8 cellular contexts compared by ENCODE assay signal in genomic region chr4:6695660-6696581, GRCh38. TPM values are rescaled to one million over a fixed set of nuclear protein-coding genes. Genes with fewer than 3 reads are reported as not detected.
A peak's percentile ranks its signal among the peaks of the same experiment; 100 is the strongest.
DNase-seq lines count a peak whose midpoint lies in the region; ATAC-seq and TF ChIP-seq lines count a peak whose summit lies in the region.

No MANE protein-coding gene starts in this region.

- DNase-seq in NB4 (ENCODE audit: low read depth) (peak; percentile 95), mucosa of descending colon (peak; percentile 71 to 82 (median 80)), cerebellar nuclear complex (lab: John Stamatoyannopoulos, UW) (no peak), MG63 (no peak), HEK293T (ENCODE audit: extremely low spot score) (no peak)
- peak; percentile 42 for DNase-seq in activated gamma-delta T cell treated with anti-CD3 and anti-CD28 coated beads, Interleukin-2, amount 50 U/mL, for 16 hours (ENCODE audit: low read depth)

- H3K27ac ChIP-seq in C4-2B: peak overlapping the region; percentile 88

- POLR2A ChIA-PET in HEK293T (lab: Yijun Ruan, JAX): interaction anchor here (1.2 to 4.8 kb wide), 5 partner anchors 12 to 55 kb away, joined by 4 to 21 read pairs (median 7); partner anchors contain the start of genes BLOC1S4, MRFAP1 and MRFAP1L1

- intact Hi-C loops in mucosa of descending colon (cut with DNase I, micrococcal nuclease): no loop called here

- H3K4me1 ChIP-seq in mucosa of descending colon (ENCODE audit: low read depth): peaks cover 18% of the 10 kb centered on the region

- TF ChIP-seq POLR2A in NB4 (IDR thresholded peaks at IDR 0.05; ENCODE audit: extremely low read depth, insufficient read length): peak; percentile 20

- no peaks in the 10 kb centered on the region for H3K9me3 ChIP-seq in mucosa of descending colon
- H3K9me3 ChIP-seq in MG63: no peaks in the 10 kb centered on the region

- CTCF ChIA-PET in HEK293T (lab: Yijun Ruan, JAX): interaction anchor here (0.9 kb wide), 1 partner anchor 21 kb away, joined by 3 read pairs; no protein-coding TSS in a partner anchor

- H3K27me3 ChIP-seq in MG63: no peaks in the 10 kb centered on the region

- no peaks in the 10 kb centered on the region for H3K36me3 ChIP-seq in mucosa of descending colon (ENCODE audit: low read depth)
- H3K36me3 ChIP-seq in MG63: no peaks in the 10 kb centered on the region

- ATAC-seq in mucosa of descending colon (peak; percentile 80), HG03135 (IDR thresholded peaks at IDR 0.05; ENCODE audit: unreplicated experiment) (no peak)

- no peak; the same call in 1 of the 2 replicates for TF ChIP-seq CTCF in C4-2B (conservative IDR thresholded peaks at IDR 0.05)
- no peak for TF ChIP-seq CTCF in NB4 (IDR thresholded peaks at IDR 0.05; ENCODE audit: low read depth, low read length)
- peak; percentile 12 for TF ChIP-seq CTCF in mucosa of descending colon (IDR thresholded peaks at IDR 0.05)

- H3K4me3 ChIP-seq in NB4 (ENCODE audit: low read depth, low read length): peak overlapping the region; percentile 48
- H3K4me3 ChIP-seq in mucosa of descending colon: no peak overlapping the region
- no peak overlapping the region for H3K4me3 ChIP-seq in MG63

TF ChIP-seq in HEK293T, 16 proteins besides CTCF, POLR2A, EP300 and RAD21:
- TF ChIP-seq PKNOX1 (IDR thresholded peaks at IDR 0.05): no peak

RNA-seq across cellular contexts. Expression of gene S100P, which starts 2.2 kb away (rescaled TPM):
- 100 to 1,000 TPM in 1 of 3 donors, 10 to 100 TPM in 2; 15.7 to 189 (median 70.4) TPM for total RNA-seq in mucosa of descending colon
- total RNA-seq in MG63 (2014; rRNA removed; shearing (Covaris generic); ENCODE audit: low replicate concordance): not detected in 2 replicates

RNA-seq across cellular contexts. Expression of gene MRFAP1L1, which starts 13.7 kb away (rescaled TPM):
- total RNA-seq in mucosa of descending colon: 10 to 100 TPM; 24.2 to 49.0 (median 31.2) TPM
- total RNA-seq in MG63 (2014; rRNA removed; shearing (Covaris generic); ENCODE audit: low replicate concordance): 22.8 and 36.4 TPM in 2 replicates

RNA-seq across cellular contexts. Expression of gene BLOC1S4, which starts 20.1 kb away (rescaled TPM):
- total RNA-seq in mucosa of descending colon: 10 to 100 TPM; 11.8 to 12.8 (median 11.8) TPM
- total RNA-seq in MG63 (2014; rRNA removed; shearing (Covaris generic); ENCODE audit: low replicate concordance): 15.6 and 16.0 TPM in 2 replicates

RNA-seq across cellular contexts. Expression of gene MRFAP1, which starts 55.4 kb away (rescaled TPM):
- 100 to 1,000 TPM; 115 to 244 (median 172) TPM for total RNA-seq in mucosa of descending colon
- total RNA-seq in MG63 (2014; rRNA removed; shearing (Covaris generic); ENCODE audit: low replicate concordance): 155 and 175 TPM in 2 replicates

Comparison
In these comparisons a context has a peak if more than half of its experiments do, and no peak if none do; other contexts are left out.
1. DNase-seq: peak in NB4 (single experiment), activated gamma-delta T cell treated with anti-CD3 and anti-CD28 coated beads, Interleukin-2, amount 50 U/mL, for 16 hours (single experiment) and mucosa of descending colon (3 of 3); none in cerebellar nuclear complex (0 of 2), MG63 (single experiment) and HEK293T (single experiment).
2. RNA of gene S100P, which starts 2.2 kb away (total RNA-seq): 15.7 to 189 TPM in mucosa of descending colon; not detected in MG63; every median in the first group is over 10 times any median in the second.